Comparison of ENCODE assay signal across 10 cellular contexts in the genomic region with DNA sequence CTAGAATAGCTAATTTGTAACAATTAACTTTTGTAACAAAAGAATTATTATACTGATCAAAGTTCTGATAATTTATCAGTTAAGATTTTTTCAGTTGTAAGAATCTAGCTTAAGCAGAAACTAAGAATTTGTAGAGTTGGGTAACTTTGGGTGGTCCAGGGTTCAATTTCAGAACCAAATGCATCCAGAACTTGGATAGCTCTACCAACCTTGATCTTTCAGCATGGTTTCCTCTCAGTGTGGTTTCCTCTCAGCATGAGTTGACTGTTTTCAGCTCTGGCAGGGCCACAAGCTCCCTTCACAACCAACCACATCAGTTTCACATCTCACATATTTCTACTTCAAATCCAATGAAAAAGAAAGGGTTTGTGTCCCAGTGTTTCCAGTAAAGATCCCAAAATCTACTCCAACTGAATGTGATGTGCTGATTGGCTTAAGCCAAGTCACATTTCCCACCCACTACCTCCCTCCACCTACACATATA. TPM values are rescaled to one million over a fixed set of nuclear protein-coding genes. Genes with fewer than 3 reads are reported as not detected.
DNase-seq lines count a peak whose midpoint lies in the region; ATAC-seq, FAIRE-seq and TF ChIP-seq lines count a peak whose summit lies in the region.
"Had no signal": no experiment of that assay in that cellular context is flagged by ENCODE, and none has a peak within 500 bp of the region (broad histone marks: within the 10 kb centered on the region; RNA-seq: fewer than 3 reads in every experiment).

No MANE protein-coding gene starts in this region.

- peak overlapping the region; percentile 8 for H3K4me3 Mint-ChIP-seq in CD4-positive, alpha-beta T cell
- peak overlapping the region; percentile 58 for H3K4me3 Mint-ChIP-seq in T-helper 1 cell treated with Interleukin-12 subunit alpha and Interleukin-12 subunit beta and Interleukin-4 antibody, amounts not matched to agents 30 μg/mL and 1 μg/mL, for 36 hours
- H3K4me3 Mint-ChIP-seq in immature natural killer cell = peak overlapping the region in 2 of 5 donors; percentile 34 to 42

- no peaks in the 10 kb centered on the region for H3K27me3 Mint-ChIP-seq in CD4-positive, alpha-beta T cell
- no peaks in the 10 kb centered on the region for H3K27me3 Mint-ChIP-seq in T-helper 1 cell treated with Interleukin-12 subunit alpha and Interleukin-12 subunit beta and Interleukin-4 antibody, amounts not matched to agents 30 μg/mL and 1 μg/mL, for 36 hours (ENCODE audit: low read depth)
- H3K27me3 Mint-ChIP-seq in immature natural killer cell (ENCODE audit: low read depth in 3 of 3) = peaks cover 0 to 9% (median 3%) of the 10 kb centered on the region in 3 donors

- ATAC-seq in CD4-positive, alpha-beta T cell (ENCODE audit: poor library complexity) = no peak
- no peak for ATAC-seq in GM18873 (IDR thresholded peaks at IDR 0.05; ENCODE audit: low FRiP score, unreplicated experiment)
- no peak for ATAC-seq in GM21737 (IDR thresholded peaks at IDR 0.05; ENCODE audit: unreplicated experiment)
- no peak for ATAC-seq in left ventricle myocardium superior

- H3K9me3 Mint-ChIP-seq in CD4-positive, alpha-beta T cell = peaks cover 6% of the 10 kb centered on the region
- peaks cover 8% of the 10 kb centered on the region for H3K9me3 Mint-ChIP-seq in T-helper 1 cell treated with Interleukin-12 subunit alpha and Interleukin-12 subunit beta and Interleukin-4 antibody, amounts not matched to agents 30 μg/mL and 1 μg/mL, for 36 hours
- peaks cover 0 to 5% (median 4%) of the 10 kb centered on the region in 6 donors for H3K9me3 Mint-ChIP-seq in immature natural killer cell

- FAIRE-seq in GM18507 (lab: Jason Lieb, UNC) = peak; percentile 80

- CTCF ChIA-PET in CD4-positive, alpha-beta T cell (lab: Charles Lee) = interaction anchor here (0.7 to 1.6 kb wide), 8 partner anchors 8 to 151 kb away, joined by 3 to 9 read pairs (median 3); no protein-coding TSS in a partner anchor

- H3K9me3 ChIP-seq in CD4-positive, alpha-beta T cell (ENCODE audit: control insufficient read depth, low read length) = peaks cover 3% of the 10 kb centered on the region

- peak overlapping the region; percentile 15 for H3K27ac Mint-ChIP-seq in CD4-positive, alpha-beta T cell
- peak overlapping the region; percentile 83 for H3K27ac Mint-ChIP-seq in T-helper 1 cell treated with Interleukin-12 subunit alpha and Interleukin-12 subunit beta and Interleukin-4 antibody, amounts not matched to agents 30 μg/mL and 1 μg/mL, for 36 hours
- peak overlapping the region in 5 of 6 donors; percentile 11 to 77 (median 65) for H3K27ac Mint-ChIP-seq in immature natural killer cell

- H3K27me3 ChIP-seq in CD4-positive, alpha-beta T cell (ENCODE audit: control insufficient read depth, insufficient read depth, low read length) = no peaks in the 10 kb centered on the region

- POLR2A ChIA-PET in CD4-positive, alpha-beta T cell (lab: Charles Lee) = interaction anchor here (0.8 to 1.5 kb wide), 9 partner anchors 8 to 405 kb away, joined by 3 to 6 read pairs (median 4); a partner anchor contains a TSS

- intact Hi-C loops in CD4-positive, alpha-beta T cell (cut with DNase I, micrococcal nuclease) = no loop called here
- intact Hi-C loops in left ventricle myocardium superior (cut with micrococcal nuclease) = loop anchor here (2.0 kb wide), 1 partner anchor 52 kb away; no protein-coding TSS in a partner anchor

- H3K36me3 Mint-ChIP-seq in CD4-positive, alpha-beta T cell (ENCODE audit: low read depth) = peaks cover 13% of the 10 kb centered on the region
- peaks cover 22% of the 10 kb centered on the region for H3K36me3 Mint-ChIP-seq in T-helper 1 cell treated with Interleukin-12 subunit alpha and Interleukin-12 subunit beta and Interleukin-4 antibody, amounts not matched to agents 30 μg/mL and 1 μg/mL, for 36 hours (ENCODE audit: low read depth)
- peaks cover 3 to 10% (median 4%) of the 10 kb centered on the region in 3 donors for H3K36me3 Mint-ChIP-seq in immature natural killer cell

- peaks cover 72% of the 10 kb centered on the region for H3K4me1 Mint-ChIP-seq in CD4-positive, alpha-beta T cell (ENCODE audit: low read depth)
- H3K4me1 Mint-ChIP-seq in T-helper 1 cell treated with Interleukin-12 subunit alpha and Interleukin-12 subunit beta and Interleukin-4 antibody, amounts not matched to agents 30 μg/mL and 1 μg/mL, for 36 hours (ENCODE audit: low read depth) = peaks cover 48% of the 10 kb centered on the region
- peaks cover 47 to 58% of the 10 kb centered on the region in 2 donors for H3K4me1 Mint-ChIP-seq in immature natural killer cell

- H3K27ac ChIP-seq in CD4-positive, alpha-beta T cell (ENCODE audit: low read depth, low read length) = no peak overlapping the region

- no peak for TF ChIP-seq CTCF in CD4-positive, alpha-beta T cell (IDR thresholded peaks at IDR 0.05)

- no peak for DNase-seq in CD4-positive, alpha-beta T cell
- DNase-seq in GM18507 (ENCODE audit: extremely low spot score, insufficient read length, low read depth) = no peak
- DNase-seq in immature natural killer cell = no peak
- no peak for DNase-seq in left ventricle myocardium superior
- DNase-seq: effector CD4-positive, alpha-beta T cell; KG1; NCI-H2171 had no signal

RNA-seq across cellular contexts. Expression of a gene that starts 3.3 kb away (rescaled TPM):
- total RNA-seq in CD4-positive, alpha-beta T cell = 10 to 100 TPM; 23.8 to 28.2 TPM
- polyA plus RNA-seq in immature natural killer cell = 10 to 100 TPM in 2 of 3 donors, 1 to 10 TPM in 1; 9.7 to 14.3 (median 11.1) TPM
- 4.0 TPM for total RNA-seq in left ventricle myocardium superior

RNA-seq across cellular contexts. Expression of a gene that starts 34.7 kb away (rescaled TPM):
- total RNA-seq in CD4-positive, alpha-beta T cell = 1 to 10 TPM; 1.8 to 2.1 TPM
- 10 to 100 TPM in 2 of 3 donors, 1 to 10 TPM in 1; 6.9 to 36.2 (median 12.6) TPM for polyA plus RNA-seq in immature natural killer cell
- total RNA-seq in left ventricle myocardium superior = 53.5 TPM

Comparison
In these comparisons a context has a peak if more than half of its experiments do, and no peak if none do; other contexts are left out.
1. H3K27ac Mint-ChIP-seq: peak in every context shown above with its lines; median percentile 83 in T-helper 1 cell treated with Interleukin-12 subunit alpha and Interleukin-12 subunit beta and Interleukin-4 antibody, amounts not matched to agents 30 μg/mL and 1 μg/mL, for 36 hours; 65 in immature natural killer cell; 15 in CD4-positive, alpha-beta T cell.
2. RNA of a gene that starts 34.7 kb away (total RNA-seq): 53.5 TPM in left ventricle myocardium superior (single experiment); 1.8 to 2.1 TPM in CD4-positive, alpha-beta T cell; every median in the first group is over 10 times any median in the second.